1 cellular context compared by ENCODE assay signal in the genomic region with DNA sequence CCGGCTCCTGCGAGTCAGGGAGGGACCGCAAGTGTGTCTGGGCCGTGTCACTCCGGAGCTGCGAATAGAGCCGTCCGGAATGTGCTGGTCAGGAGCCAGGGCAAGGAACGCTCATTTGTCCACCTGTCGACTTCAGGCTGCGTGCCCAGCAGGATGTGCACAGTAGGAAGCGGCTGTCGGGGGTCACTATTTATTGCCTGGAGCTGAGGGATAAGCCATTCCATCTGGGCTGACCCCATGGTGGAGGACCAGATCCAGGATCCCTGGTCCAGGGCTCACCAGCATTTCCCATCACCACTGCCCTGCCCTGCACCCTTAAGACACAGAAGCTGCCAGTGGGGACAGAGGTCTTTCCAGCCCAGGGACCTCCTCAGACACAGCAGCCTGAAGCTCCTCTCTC.
TF ChIP-seq lines count a peak whose summit lies in the region.

No MANE protein-coding gene starts in this region.

TF ChIP-seq in endothelial cell of umbilical vein, 7 proteins besides CTCF, POLR2A, EP300 and RAD21 (continued from another document):
- TF ChIP-seq GATA2 (IDR thresholded peaks at IDR 0.05; ENCODE audit: insufficient read depth, insufficient read length, low read depth, low read length) = no peak
- no peak for TF ChIP-seq EZH2 (IDR thresholded peaks at IDR 0.05; ENCODE audit: borderline replicate concordance, low read depth, low read length, severe bottlenecking)
- no peak for TF ChIP-seq FOS (IDR thresholded peaks at IDR 0.05; ENCODE audit: borderline replicate concordance, insufficient read depth, low read length)
TF ChIP-seq in endothelial cell of umbilical vein: peak in this region for 0.
